23 cellular contexts compared by ENCODE assay signal in genomic region chr1:190667914-190668313, GRCh38.
"Had no signal": no experiment of that assay in that cellular context is flagged by ENCODE, and none has a peak within 500 bp of the region (broad histone marks: within the 10 kb centered on the region; RNA-seq: fewer than 3 reads in every experiment).

No MANE protein-coding gene starts in this region.

- H3K36me3 Mint-ChIP-seq: neural progenitor cell had no signal

- H3K27ac ChIP-seq: colonic mucosa, esophagus squamous epithelium, gastroesophageal sphincter, neural progenitor cell, right atrium auricular region, stomach, thoracic aorta, transverse colon had no signal

- H3K27me3 ChIP-seq: colonic mucosa, esophagus squamous epithelium, gastroesophageal sphincter, neural progenitor cell, right atrium auricular region, stomach, transverse colon had no signal

- H3K4me3 ChIP-seq: colonic mucosa, esophagus squamous epithelium, gastroesophageal sphincter, lung, neural progenitor cell, right atrium auricular region, stomach, thoracic aorta, transverse colon had no signal

- H3K27me3 Mint-ChIP-seq: natural killer cell treated with Interleukin-12 subunit alpha and Interleukin-12 subunit beta and Interleukin-15 and Interleukin-18, amount 100 ng/mL, for 72 hours had no signal

- H3K4me2 ChIP-seq: neural progenitor cell had no signal

- H3K36me3 ChIP-seq: colonic mucosa, esophagus squamous epithelium, gastroesophageal sphincter, neural progenitor cell, right atrium auricular region, stomach, thoracic aorta, transverse colon had no signal

- H3K4me3 Mint-ChIP-seq: immature natural killer cell; natural killer cell treated with Interleukin-12 subunit alpha and Interleukin-12 subunit beta and Interleukin-15 and Interleukin-18, amount 100 ng/mL, for 72 hours; neural progenitor cell had no signal

- H3K27ac Mint-ChIP-seq: immature natural killer cell; natural killer cell treated with Interleukin-12 subunit alpha and Interleukin-12 subunit beta and Interleukin-15 and Interleukin-18, amount 100 ng/mL, for 72 hours; neural progenitor cell had no signal

- H3K9ac ChIP-seq: neural progenitor cell had no signal

- H3K9me3 ChIP-seq: colonic mucosa, esophagus squamous epithelium, gastroesophageal sphincter, right atrium auricular region, thoracic aorta, transverse colon had no signal

- H3K4me1 ChIP-seq: colonic mucosa, esophagus squamous epithelium, gastroesophageal sphincter, neural progenitor cell, right atrium auricular region, stomach, transverse colon had no signal

- H3K9me3 Mint-ChIP-seq: neural progenitor cell had no signal

- H2AFZ ChIP-seq: neural progenitor cell had no signal

- ATAC-seq: gastroesophageal sphincter; left colon; left ventricle myocardium superior; natural killer cell treated with Interleukin-12 subunit alpha and Interleukin-12 subunit beta and Interleukin-15 and Interleukin-18, amount 100 ng/mL, for 72 hours had no signal

- H3K4me1 Mint-ChIP-seq: immature natural killer cell had no signal

- DNase-seq: colonic mucosa; dermis blood vessel endothelial cell; esophagus squamous epithelium; foreskin fibroblast; immature natural killer cell; kidney; left colon; left ventricle myocardium superior; mesenchymal stem cell; midbrain; occipital lobe; small intestine; stimulated activated CD4-positive, alpha-beta T cell treated with anti-CD3 and anti-CD28 coated beads, Interleukin-12 subunit alpha, Interleukin-12 subunit beta, amount 100 ng/mL, for 4 hours; stimulated activated naive CD4-positive, alpha-beta T cell; stomach; substantia nigra; transverse colon had no signal
